10 cellular contexts compared by ENCODE assay signal in the genomic region with DNA sequence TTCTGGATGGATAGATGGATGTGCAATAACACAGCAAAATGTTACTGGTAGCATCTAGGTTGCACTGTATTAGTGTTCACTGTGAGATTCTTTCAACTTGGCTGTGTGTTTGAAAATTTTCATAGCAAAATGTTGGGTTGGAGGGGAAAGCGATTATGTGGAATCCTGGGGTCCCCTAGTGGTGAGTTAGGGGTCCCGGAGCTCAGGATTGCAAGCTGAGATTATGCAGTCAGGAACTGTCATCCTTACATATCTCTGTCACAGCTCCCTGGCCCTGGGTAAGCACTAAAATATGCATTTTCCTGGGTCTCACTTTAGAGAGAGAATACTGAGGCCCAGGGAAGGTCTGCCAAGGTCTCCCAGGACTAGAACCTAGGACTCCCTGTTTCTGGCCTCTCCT.
A peak's percentile ranks its signal among the peaks of the same experiment; 100 is the strongest.
DNase-seq lines count a peak whose midpoint lies in the region; ATAC-seq, FAIRE-seq and TF ChIP-seq lines count a peak whose summit lies in the region.
"Had no signal": no experiment of that assay in that cellular context is flagged by ENCODE, and none has a peak within 500 bp of the region (broad histone marks: within the 10 kb centered on the region; RNA-seq: fewer than 3 reads in every experiment).

No MANE protein-coding gene starts in this region.

- TF ChIP-seq RAD21 in A549 (conservative IDR thresholded peaks at IDR 0.05 in 1 of 2, IDR thresholded peaks at IDR 0.05 in 1 of 2), result peak; percentile 38 to 66; a peak in 4 of 5 replicates

- H3K4me2 ChIP-seq in A549, result peak overlapping the region; percentile 56
- H3K4me2 ChIP-seq in OCI-LY3 (ENCODE audit: low read length), result no peak overlapping the region

- H3K27ac ChIP-seq in A549 (peak overlapping the region; percentile 57 to 69), OCI-LY3 (ENCODE audit: low read length) (no peak overlapping the region)
- H3K27ac ChIP-seq: neutrophil had no signal

- no peak overlapping the region for H3K4me3 ChIP-seq in A549
- no peak overlapping the region for H3K4me3 ChIP-seq in OCI-LY3 (ENCODE audit: low read length)
- H3K4me3 ChIP-seq in fibroblast of villous mesenchyme (ENCODE audit: low read depth, low read length), result no peak overlapping the region

- POLR2A ChIA-PET in A549 (lab: Yijun Ruan, JAX), result no interaction called here

- 65% methylated on average over 2 of the region's 2 CpGs for WGBS in A549 (ENCODE audit: missing lambda C conversion rate)

- TF ChIP-seq EP300 in A549 (IDR thresholded peaks at IDR 0.05), result no peak

- peaks cover 30% of the 10 kb centered on the region for H3K4me1 ChIP-seq in A549
- H3K4me1 ChIP-seq in OCI-LY3 (ENCODE audit: low read length), result no peaks in the 10 kb centered on the region

- no peaks in the 10 kb centered on the region for H3K79me2 ChIP-seq in OCI-LY3 (ENCODE audit: low read length)

- peak; percentile 37 for TF ChIP-seq CTCF in A549 (IDR thresholded peaks at IDR 0.05)
- peak; percentile 14 for TF ChIP-seq CTCF in D721Med (IDR thresholded peaks at IDR 0.05; ENCODE audit: insufficient read depth, missing control alignments)
- peak; percentile 63 for TF ChIP-seq CTCF in OCI-LY3 (IDR thresholded peaks at IDR 0.05; ENCODE audit: low read depth, low read length)
- TF ChIP-seq CTCF in fibroblast of villous mesenchyme (IDR thresholded peaks at IDR 0.05; ENCODE audit: insufficient read depth, low read depth, low read length), result peak; percentile 27

- no peak overlapping the region for H3K9ac ChIP-seq in OCI-LY3 (ENCODE audit: low read length)

- no peak for TF ChIP-seq POLR2A in A549 (IDR thresholded peaks at IDR 0.05; ENCODE audit: low read length)

- no peaks in the 10 kb centered on the region for H4K20me1 ChIP-seq in OCI-LY3 (ENCODE audit: insufficient read depth, low read length)

- FAIRE-seq in A549 (lab: Jason Lieb, UNC) (no peak), D721Med (lab: Jason Lieb, UNC) (no peak)

- DNase-seq in A549 (ENCODE audit: low read depth in 1 of 2, low spot score in 1 of 2) (peak in 1 of 2 experiments; percentile 41), D721Med (ENCODE audit: insufficient read length, low spot score) (no peak), fibroblast of villous mesenchyme (ENCODE audit: low read depth) (no peak), NCI-H226 (no peak), SIG-M5 treated with dmso at 0.1 percent for 504 hours (lab: John Stamatoyannopoulos, UW; ENCODE audit: unreplicated experiment) (no peak)
- DNase-seq: activated naive CD8-positive, alpha-beta T cell treated with anti-CD3 and anti-CD28 coated beads, Interleukin-2, amount 10 ng/mL, durations not matched to agents 7 days and 5 days had no signal

- H3K27me3 ChIP-seq in OCI-LY3 (ENCODE audit: low read depth, low read length), result peaks cover 10% of the 10 kb centered on the region

- ATAC-seq in A549 (peak; percentile 44 to 66; a peak in 4 of 6 replicates), HG03520 (IDR thresholded peaks at IDR 0.05; ENCODE audit: unreplicated experiment) (no peak), GM21529 (IDR thresholded peaks at IDR 0.05; ENCODE audit: unreplicated experiment) (no peak)

- H3K36me3 ChIP-seq in OCI-LY3 (replicated peaks; ENCODE audit: low read depth, low read length), result no peaks in the 10 kb centered on the region
- H3K36me3 ChIP-seq: neutrophil had no signal

- no peak overlapping the region for H2AFZ ChIP-seq in OCI-LY3 (ENCODE audit: low read depth, low read length)

- H3K9me3 ChIP-seq in A549 (no peaks in the 10 kb centered on the region), OCI-LY3 (ENCODE audit: insufficient read depth, low read length) (no peaks in the 10 kb centered on the region)
- H3K9me3 ChIP-seq: neutrophil had no signal

- CTCF ChIA-PET in A549 (lab: Yijun Ruan, JAX), result interaction anchor here (0.8 to 1.6 kb wide), 4 partner anchors 22 to 114 kb away, joined by 3 to 5 read pairs (median 4); partner anchors contain the start of gene CEMIP

TF ChIP-seq in A549, 52 proteins besides CTCF, POLR2A, EP300 and RAD21:
- TF ChIP-seq SMC3 (IDR thresholded peaks at IDR 0.05) (peak; percentile 33; the same call in 1 of the 3 replicates), ZSCAN20 (CRISPR knock-in tag; IDR thresholded peaks at IDR 0.05) (no peak)

Comparison
In these comparisons a context has a peak if more than half of its experiments do, and no peak if none do; other contexts are left out.
1. ATAC-seq: peak in A549 (2 of 2); none in HG03520 (single experiment) and GM21529 (single experiment).
2. Peak in every context shown above with its lines, with median percentiles within 50 percentile points of each other: CTCF ChIP-seq.